ENCODE assay signal across 1 cellular context in the genomic region with DNA sequence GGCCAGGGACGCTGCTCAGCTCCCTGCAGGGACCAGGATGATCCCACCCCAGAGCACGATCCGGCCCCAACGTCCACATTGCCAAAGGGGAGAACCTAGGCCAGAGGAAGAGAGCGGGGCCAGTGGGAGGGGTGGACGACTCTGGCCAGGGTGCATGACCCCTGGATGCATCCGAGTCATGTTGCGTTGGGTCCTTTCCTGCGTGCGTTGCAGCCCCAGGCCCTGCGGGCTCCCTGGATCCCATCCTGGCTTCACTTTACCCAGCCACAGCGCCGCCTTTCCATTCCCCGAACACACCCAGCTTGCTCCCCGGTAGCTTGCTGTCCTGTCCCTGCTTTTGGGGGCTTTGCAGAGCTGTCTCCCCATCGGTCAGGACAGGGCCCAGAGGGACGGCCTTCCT.
TF ChIP-seq lines count a peak whose summit lies in the region.

No MANE protein-coding gene starts in this region.

TF ChIP-seq in H1, 55 proteins besides CTCF, POLR2A, EP300 and RAD21:
- TF ChIP-seq KDM5A (IDR thresholded peaks at IDR 0.05; ENCODE audit: low read length) (no peak), NRF1 (IDR thresholded peaks at IDR 0.05; ENCODE audit: low read depth, low read length) (no peak), CTBP2 (IDR thresholded peaks at IDR 0.05; ENCODE audit: borderline replicate concordance, insufficient read depth, insufficient read length, low read length) (no peak), EZH2 (IDR thresholded peaks at IDR 0.05; ENCODE audit: low read depth, low read length, severe bottlenecking) (no peak), CBX5 (IDR thresholded peaks at IDR 0.05; ENCODE audit: low read depth, low read length) (no peak), EGR1 (IDR thresholded peaks at IDR 0.05; ENCODE audit: borderline replicate concordance, low read depth, low read length) (no peak)
